In the genomic region with DNA sequence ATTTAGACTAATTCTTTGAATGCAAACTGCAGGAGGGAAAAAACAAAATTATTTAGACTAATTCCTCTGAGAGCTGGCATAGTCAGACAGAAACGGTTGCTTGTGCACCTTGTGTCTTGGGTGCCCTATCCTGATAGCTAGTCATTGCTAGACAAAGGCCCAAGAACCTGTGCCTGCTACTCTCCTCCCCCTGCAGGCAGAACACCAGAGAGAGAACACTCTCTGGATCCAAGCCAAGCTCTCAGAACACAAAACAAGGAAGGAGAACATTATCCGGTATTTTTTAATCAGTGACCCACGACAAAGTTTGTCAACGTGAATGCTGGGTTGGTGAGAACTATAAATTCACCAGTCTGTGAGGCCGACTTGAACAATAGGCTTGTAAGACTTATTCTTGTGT, we compare ENCODE assay signal across 10 cellular contexts. TPM values are rescaled to one million over a fixed set of nuclear protein-coding genes. Genes with fewer than 3 reads are reported as not detected.
DNase-seq lines count a peak whose midpoint lies in the region; ATAC-seq and TF ChIP-seq lines count a peak whose summit lies in the region.
"Had no signal": no experiment of that assay in that cellular context is flagged by ENCODE, and none has a peak within 500 bp of the region (broad histone marks: within the 10 kb centered on the region; RNA-seq: fewer than 3 reads in every experiment).

No MANE protein-coding gene starts in this region.

- no peaks in the 10 kb centered on the region for H3F3A ChIP-seq in neural progenitor cell (ENCODE audit: low read depth)

- H3K9ac ChIP-seq in HCT116 (ENCODE audit: low read length) (no peak overlapping the region), neural progenitor cell (no peak overlapping the region)

- DNase-seq in HCT116 (ENCODE audit: low read depth, low spot score): peak; percentile 34
- peak; percentile 18 for DNase-seq in NCI-H748 treated with DMSO at 0.1 percent for 48 hours (lab: John Stamatoyannopoulos, UW)
- DNase-seq in fibroblast of villous mesenchyme (ENCODE audit: low read depth): peak; percentile 4
- DNase-seq in neural progenitor cell (ENCODE audit: low spot score): no peak
- no peak for DNase-seq in NCI-H1092 (lab: John Stamatoyannopoulos, UW)
- no peak for DNase-seq in effector CD8-positive, alpha-beta T cell (lab: John Stamatoyannopoulos, UW)
- DNase-seq: activated naive CD8-positive, alpha-beta T cell treated with anti-CD3 and anti-CD28 coated beads, Interleukin-2, amount 50 U/mL, for 24 hours had no signal

- no peaks in the 10 kb centered on the region for H3K36me3 Mint-ChIP-seq in neural progenitor cell

- H3K27me3 ChIP-seq in HCT116 (ENCODE audit: insufficient read depth, low read length): no peaks in the 10 kb centered on the region
- H3K27me3 ChIP-seq in neural progenitor cell: no peaks in the 10 kb centered on the region

- no peak for TF ChIP-seq POLR2A in HCT116 (IDR thresholded peaks at IDR 0.05; ENCODE audit: borderline replicate concordance, extremely low read depth, insufficient read depth, insufficient read length)

- TF ChIP-seq CTCF in HCT116 (IDR thresholded peaks at IDR 0.05 in 2 of 3, conservative IDR thresholded peaks at IDR 0.05 in 1 of 3; ENCODE audit: borderline replicate concordance in 1 of 3, insufficient read depth in 1 of 3, low read depth in 2 of 3, low read length in 2 of 3) (peak; percentile 9 to 55 (median 33); a peak in 4 of 6 replicates), fibroblast of villous mesenchyme (IDR thresholded peaks at IDR 0.05; ENCODE audit: insufficient read depth, low read depth, low read length) (peak; percentile 23), neural progenitor cell (IDR thresholded peaks at IDR 0.05) (no peak)

- RAD21 ChIA-PET in HCT116 (lab: Charles Lee; ENCODE audit: low non-redundant PET in 1 of 2, low total read pairs in 2 of 2, uncharacterized antibody in 2 of 2, unreplicated experiment in 2 of 2): interaction anchor here in 1 of 2 experiments (1.0 kb wide), 1 partner anchor 26 kb away, joined by 3 read pairs; no protein-coding TSS in a partner anchor

- POLR2A ChIA-PET in HCT116 (lab: Charles Lee): interaction anchor here (0.6 kb wide), 1 partner anchor 180 kb away, joined by 3 read pairs; no protein-coding TSS in a partner anchor

- peaks cover 16% of the 10 kb centered on the region for H3K4me1 Mint-ChIP-seq in neural progenitor cell
- H3K4me1 Mint-ChIP-seq: activated naive CD8-positive, alpha-beta T cell treated with anti-CD3 and anti-CD28 coated beads, Interleukin-2, amount 50 U/mL, for 24 hours had no signal

- no peaks in the 10 kb centered on the region for H3K36me3 ChIP-seq in HCT116 (ENCODE audit: control insufficient read depth in 1 of 2, insufficient read depth in 2 of 2, low read length in 2 of 2)
- H3K36me3 ChIP-seq in neural progenitor cell: no peaks in the 10 kb centered on the region

- peak; percentile 43 for TF ChIP-seq RAD21 in HCT116 (IDR thresholded peaks at IDR 0.05; ENCODE audit: low read depth)

- CTCF ChIA-PET in HCT116 (lab: Charles Lee): interaction anchor here (0.6 kb wide), 1 partner anchor 439 kb away, joined by 3 read pairs; no protein-coding TSS in a partner anchor

- peak; percentile 83 for ATAC-seq in HCT116
- ATAC-seq in HG03175 (IDR thresholded peaks at IDR 0.05; ENCODE audit: unreplicated experiment): no peak
- no peak for ATAC-seq in GM19351 (IDR thresholded peaks at IDR 0.05; ENCODE audit: unreplicated experiment)
- ATAC-seq: activated CD4-positive, CD25-positive, alpha-beta regulatory T cell treated with anti-CD3 and anti-CD28 coated beads, Interleukin-2, amount 50 U/mL, for 24 hours; activated naive CD8-positive, alpha-beta T cell treated with anti-CD3 and anti-CD28 coated beads, Interleukin-2, amount 50 U/mL, for 24 hours had no signal

- no peaks in the 10 kb centered on the region for H3K9me3 Mint-ChIP-seq in neural progenitor cell

- BruUV-seq in HCT116 (replicated peaks; lab: Mats Ljungman, UMichigan): no TSS peak

- H3K4me2 ChIP-seq in HCT116 (ENCODE audit: low read length): no peak overlapping the region
- H3K4me2 ChIP-seq in neural progenitor cell: no peak overlapping the region

- no peak overlapping the region for H3K4me3 Mint-ChIP-seq in neural progenitor cell
- H3K4me3 Mint-ChIP-seq: activated naive CD8-positive, alpha-beta T cell treated with anti-CD3 and anti-CD28 coated beads, Interleukin-2, amount 50 U/mL, for 24 hours had no signal

- H4K20me1 ChIP-seq in HCT116 (ENCODE audit: insufficient read depth) (no peaks in the 10 kb centered on the region), neural progenitor cell (ENCODE audit: low read depth) (no peaks in the 10 kb centered on the region)

- H3K4me3 ChIP-seq in HCT116 (replicated peaks in 1 of 2; ENCODE audit: low read depth in 1 of 2, low read length in 2 of 2): no peak overlapping the region
- H3K4me3 ChIP-seq in fibroblast of villous mesenchyme (ENCODE audit: low read depth, low read length): no peak overlapping the region
- H3K4me3 ChIP-seq in neural progenitor cell: no peak overlapping the region

- H3K27ac ChIP-seq in HCT116 (ENCODE audit: low read depth, low read length) (no peak overlapping the region), neural progenitor cell (no peak overlapping the region)

- no peaks in the 10 kb centered on the region for H3K79me2 ChIP-seq in HCT116 (ENCODE audit: insufficient read depth, low read length)
- H3K79me2 ChIP-seq in neural progenitor cell (ENCODE audit: low read depth): no peaks in the 10 kb centered on the region

- peaks cover 2% of the 10 kb centered on the region for H3K27me3 Mint-ChIP-seq in neural progenitor cell (ENCODE audit: insufficient read depth, low read depth)

- intact Hi-C loops in HCT116 (cut with micrococcal nuclease): no loop called here

- peak overlapping the region; percentile 13 for H3K27ac Mint-ChIP-seq in neural progenitor cell
- H3K27ac Mint-ChIP-seq: activated naive CD8-positive, alpha-beta T cell treated with anti-CD3 and anti-CD28 coated beads, Interleukin-2, amount 50 U/mL, for 24 hours had no signal

- H3K9me3 ChIP-seq in HCT116 (ENCODE audit: control insufficient read depth in 1 of 2, insufficient read depth in 1 of 2, low read depth in 1 of 2, low read length in 2 of 2): no peaks in the 10 kb centered on the region
- no peaks in the 10 kb centered on the region for H3K9me3 ChIP-seq in neural progenitor cell (ENCODE audit: low read depth)

- no peaks in the 10 kb centered on the region for H3K9me2 ChIP-seq in HCT116 (ENCODE audit: insufficient read depth)

- H2AFZ ChIP-seq in HCT116 (ENCODE audit: low read depth, low read length, poor library complexity, severe bottlenecking) (peak overlapping the region; percentile 34), neural progenitor cell (replicated peaks) (no peak overlapping the region)

- H3K4me1 ChIP-seq in HCT116 (ENCODE audit: control insufficient read depth in 1 of 2, insufficient read depth in 2 of 2, low read length in 2 of 2) (peaks cover 0 to 8% of the 10 kb centered on the region in 2 experiments; a peak in 3 of 4 replicates), neural progenitor cell (peaks cover 13% of the 10 kb centered on the region)

TF ChIP-seq in HCT116, 20 proteins besides CTCF, POLR2A, EP300 and RAD21 (continues in another document):
- TF ChIP-seq SP1 (IDR thresholded peaks at IDR 0.05; ENCODE audit: low read depth) (no peak), EZH2 (IDR thresholded peaks at IDR 0.05) (no peak), POLR2AphosphoS5 (IDR thresholded peaks at IDR 0.05; ENCODE audit: low read depth, low read length) (no peak), SIN3A (IDR thresholded peaks at IDR 0.05; ENCODE audit: low read depth) (no peak), CEBPB (IDR thresholded peaks at IDR 0.05; ENCODE audit: low read depth) (no peak), EZH2phosphoT487 (IDR thresholded peaks at IDR 0.05; ENCODE audit: borderline replicate concordance) (no peak), CBX3 (IDR thresholded peaks at IDR 0.05; ENCODE audit: low read depth) (no peak), SRF (IDR thresholded peaks at IDR 0.05; ENCODE audit: low read depth) (no peak), JUND (IDR thresholded peaks at IDR 0.05) (no peak)
- TF ChIP-seq, protein P1, sequence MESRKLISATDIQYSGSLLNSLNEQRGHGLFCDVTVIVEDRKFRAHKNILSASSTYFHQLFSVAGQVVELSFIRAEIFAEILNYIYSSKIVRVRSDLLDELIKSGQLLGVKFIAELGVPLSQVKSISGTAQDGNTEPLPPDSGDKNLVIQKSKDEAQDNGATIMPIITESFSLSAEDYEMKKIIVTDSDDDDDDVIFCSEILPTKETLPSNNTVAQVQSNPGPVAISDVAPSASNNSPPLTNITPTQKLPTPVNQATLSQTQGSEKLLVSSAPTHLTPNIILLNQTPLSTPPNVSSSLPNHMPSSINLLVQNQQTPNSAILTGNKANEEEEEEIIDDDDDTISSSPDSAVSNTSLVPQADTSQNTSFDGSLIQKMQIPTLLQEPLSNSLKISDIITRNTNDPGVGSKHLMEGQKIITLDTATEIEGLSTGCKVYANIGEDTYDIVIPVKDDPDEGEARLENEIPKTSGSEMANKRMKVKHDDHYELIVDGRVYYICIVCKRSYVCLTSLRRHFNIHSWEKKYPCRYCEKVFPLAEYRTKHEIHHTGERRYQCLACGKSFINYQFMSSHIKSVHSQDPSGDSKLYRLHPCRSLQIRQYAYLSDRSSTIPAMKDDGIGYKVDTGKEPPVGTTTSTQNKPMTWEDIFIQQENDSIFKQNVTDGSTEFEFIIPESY (IDR thresholded peaks at IDR 0.05; ENCODE audit: extremely low read depth, insufficient replicate concordance, low read length): no peak
- TF ChIP-seq, protein P2, sequence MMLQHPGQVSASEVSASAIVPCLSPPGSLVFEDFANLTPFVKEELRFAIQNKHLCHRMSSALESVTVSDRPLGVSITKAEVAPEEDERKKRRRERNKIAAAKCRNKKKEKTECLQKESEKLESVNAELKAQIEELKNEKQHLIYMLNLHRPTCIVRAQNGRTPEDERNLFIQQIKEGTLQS (IDR thresholded peaks at IDR 0.05): no peak

RNA-seq across cellular contexts. Expression of a gene that starts 18.9 kb away (rescaled TPM):
- total RNA-seq in HCT116 (2021; ENCODE audit: unreplicated experiment) (13.5 TPM), fibroblast of villous mesenchyme (under 0.01 TPM in 2 replicates), neural progenitor cell (ENCODE audit: low replicate concordance) (40.7 and 45.4 TPM in 2 replicates)
- 2.8 and 3.2 TPM in 2 replicates for polyA plus RNA-seq in HCT116 (2012)

Comparison
In these comparisons a context has a peak if more than half of its experiments do, and no peak if none do; other contexts are left out.
1. DNase-seq: peak in HCT116 (single experiment), NCI-H748 treated with DMSO at 0.1 percent for 48 hours (single experiment) and fibroblast of villous mesenchyme (single experiment); none in neural progenitor cell (single experiment), NCI-H1092 (single experiment) and effector CD8-positive, alpha-beta T cell (single experiment).
2. RNA of a gene that starts 18.9 kb away (total RNA-seq): 40.7 to 45.4 TPM in neural progenitor cell and 13.5 TPM in HCT116 (single experiment); under 0.01 TPM in fibroblast of villous mesenchyme; every median in the first group is over 10 times any median in the second.